1 cellular context compared by ENCODE assay signal in genomic region chr1:91500756-91501526, GRCh38.
TF ChIP-seq lines count a peak whose summit lies in the region.

TSS of gene CDC7 (plus strand) at chr1:91500851. CDS start at chr1:91501717, 866 bp downstream.

TF ChIP-seq in HepG2, 621 proteins besides CTCF, POLR2A, EP300 and RAD21 (continued from another document and continues in another):
- TF ChIP-seq, protein P1, sequence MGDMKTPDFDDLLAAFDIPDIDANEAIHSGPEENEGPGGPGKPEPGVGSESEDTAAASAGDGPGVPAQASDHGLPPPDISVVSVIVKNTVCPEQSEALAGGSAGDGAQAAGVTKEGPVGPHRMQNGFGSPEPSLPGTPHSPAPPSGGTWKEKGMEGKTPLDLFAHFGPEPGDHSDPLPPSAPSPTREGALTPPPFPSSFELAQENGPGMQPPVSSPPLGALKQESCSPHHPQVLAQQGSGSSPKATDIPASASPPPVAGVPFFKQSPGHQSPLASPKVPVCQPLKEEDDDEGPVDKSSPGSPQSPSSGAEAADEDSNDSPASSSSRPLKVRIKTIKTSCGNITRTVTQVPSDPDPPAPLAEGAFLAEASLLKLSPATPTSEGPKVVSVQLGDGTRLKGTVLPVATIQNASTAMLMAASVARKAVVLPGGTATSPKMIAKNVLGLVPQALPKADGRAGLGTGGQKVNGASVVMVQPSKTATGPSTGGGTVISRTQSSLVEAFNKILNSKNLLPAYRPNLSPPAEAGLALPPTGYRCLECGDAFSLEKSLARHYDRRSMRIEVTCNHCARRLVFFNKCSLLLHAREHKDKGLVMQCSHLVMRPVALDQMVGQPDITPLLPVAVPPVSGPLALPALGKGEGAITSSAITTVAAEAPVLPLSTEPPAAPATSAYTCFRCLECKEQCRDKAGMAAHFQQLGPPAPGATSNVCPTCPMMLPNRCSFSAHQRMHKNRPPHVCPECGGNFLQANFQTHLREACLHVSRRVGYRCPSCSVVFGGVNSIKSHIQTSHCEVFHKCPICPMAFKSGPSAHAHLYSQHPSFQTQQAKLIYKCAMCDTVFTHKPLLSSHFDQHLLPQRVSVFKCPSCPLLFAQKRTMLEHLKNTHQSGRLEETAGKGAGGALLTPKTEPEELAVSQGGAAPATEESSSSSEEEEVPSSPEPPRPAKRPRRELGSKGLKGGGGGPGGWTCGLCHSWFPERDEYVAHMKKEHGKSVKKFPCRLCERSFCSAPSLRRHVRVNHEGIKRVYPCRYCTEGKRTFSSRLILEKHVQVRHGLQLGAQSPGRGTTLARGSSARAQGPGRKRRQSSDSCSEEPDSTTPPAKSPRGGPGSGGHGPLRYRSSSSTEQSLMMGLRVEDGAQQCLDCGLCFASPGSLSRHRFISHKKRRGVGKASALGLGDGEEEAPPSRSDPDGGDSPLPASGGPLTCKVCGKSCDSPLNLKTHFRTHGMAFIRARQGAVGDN (CRISPR knock-in tag; IDR thresholded peaks at IDR 0.05) = peak; percentile 95
- TF ChIP-seq SPEN (CRISPR knock-in tag; IDR thresholded peaks at IDR 0.05; ENCODE audit: low read depth) = peak; percentile 59; the same call in 1 of the 2 replicates
- TF ChIP-seq, protein P2, sequence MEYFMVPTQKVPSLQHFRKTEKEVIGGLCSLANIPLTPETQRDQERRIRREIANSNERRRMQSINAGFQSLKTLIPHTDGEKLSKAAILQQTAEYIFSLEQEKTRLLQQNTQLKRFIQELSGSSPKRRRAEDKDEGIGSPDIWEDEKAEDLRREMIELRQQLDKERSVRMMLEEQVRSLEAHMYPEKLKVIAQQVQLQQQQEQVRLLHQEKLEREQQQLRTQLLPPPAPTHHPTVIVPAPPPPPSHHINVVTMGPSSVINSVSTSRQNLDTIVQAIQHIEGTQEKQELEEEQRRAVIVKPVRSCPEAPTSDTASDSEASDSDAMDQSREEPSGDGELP (IDR thresholded peaks at IDR 0.05; ENCODE audit: borderline replicate concordance, low read depth) = peak; percentile 8; the same call in 1 of the 2 replicates
- peak; percentile 56 for TF ChIP-seq NKX3-1 (CRISPR knock-in tag; IDR thresholded peaks at IDR 0.05)
- TF ChIP-seq CENPX (CRISPR knock-in tag; IDR thresholded peaks at IDR 0.05) = no peak
- peak; percentile 19; the same call in 1 of the 3 replicates for TF ChIP-seq MXI1 (IDR thresholded peaks at IDR 0.05; ENCODE audit: borderline replicate concordance, low read depth, low read length)
- TF ChIP-seq NCOR1 (IDR thresholded peaks at IDR 0.05; ENCODE audit: borderline replicate concordance, low read length) = peak; percentile 54; the same call in 1 of the 2 replicates
- peak; percentile 24; the same call in 1 of the 2 replicates for TF ChIP-seq ZNF501 (CRISPR knock-in tag; IDR thresholded peaks at IDR 0.05)
- no peak for TF ChIP-seq MAF1 (CRISPR knock-in tag; IDR thresholded peaks at IDR 0.05; ENCODE audit: borderline replicate concordance)
- TF ChIP-seq HDAC6 (IDR thresholded peaks at IDR 0.05; ENCODE audit: low read depth, low read length) = no peak
- no peak for TF ChIP-seq RBAK (CRISPR knock-in tag; IDR thresholded peaks at IDR 0.05)
- TF ChIP-seq ZNF678 (CRISPR knock-in tag; IDR thresholded peaks at IDR 0.05) = no peak
- TF ChIP-seq RBFOX2 (IDR thresholded peaks at IDR 0.05; ENCODE audit: low read depth, low read length) = peak; percentile 50; the same call in 1 of the 2 replicates
- no peak for TF ChIP-seq KDM4B (CRISPR knock-in tag; IDR thresholded peaks at IDR 0.05)
- no peak for TF ChIP-seq MED13 (CRISPR knock-in tag; IDR thresholded peaks at IDR 0.05)
- peak; percentile 42; the same call in 1 of the 2 replicates for TF ChIP-seq ZBTB34 (CRISPR knock-in tag; IDR thresholded peaks at IDR 0.05)
- TF ChIP-seq, protein P3, sequence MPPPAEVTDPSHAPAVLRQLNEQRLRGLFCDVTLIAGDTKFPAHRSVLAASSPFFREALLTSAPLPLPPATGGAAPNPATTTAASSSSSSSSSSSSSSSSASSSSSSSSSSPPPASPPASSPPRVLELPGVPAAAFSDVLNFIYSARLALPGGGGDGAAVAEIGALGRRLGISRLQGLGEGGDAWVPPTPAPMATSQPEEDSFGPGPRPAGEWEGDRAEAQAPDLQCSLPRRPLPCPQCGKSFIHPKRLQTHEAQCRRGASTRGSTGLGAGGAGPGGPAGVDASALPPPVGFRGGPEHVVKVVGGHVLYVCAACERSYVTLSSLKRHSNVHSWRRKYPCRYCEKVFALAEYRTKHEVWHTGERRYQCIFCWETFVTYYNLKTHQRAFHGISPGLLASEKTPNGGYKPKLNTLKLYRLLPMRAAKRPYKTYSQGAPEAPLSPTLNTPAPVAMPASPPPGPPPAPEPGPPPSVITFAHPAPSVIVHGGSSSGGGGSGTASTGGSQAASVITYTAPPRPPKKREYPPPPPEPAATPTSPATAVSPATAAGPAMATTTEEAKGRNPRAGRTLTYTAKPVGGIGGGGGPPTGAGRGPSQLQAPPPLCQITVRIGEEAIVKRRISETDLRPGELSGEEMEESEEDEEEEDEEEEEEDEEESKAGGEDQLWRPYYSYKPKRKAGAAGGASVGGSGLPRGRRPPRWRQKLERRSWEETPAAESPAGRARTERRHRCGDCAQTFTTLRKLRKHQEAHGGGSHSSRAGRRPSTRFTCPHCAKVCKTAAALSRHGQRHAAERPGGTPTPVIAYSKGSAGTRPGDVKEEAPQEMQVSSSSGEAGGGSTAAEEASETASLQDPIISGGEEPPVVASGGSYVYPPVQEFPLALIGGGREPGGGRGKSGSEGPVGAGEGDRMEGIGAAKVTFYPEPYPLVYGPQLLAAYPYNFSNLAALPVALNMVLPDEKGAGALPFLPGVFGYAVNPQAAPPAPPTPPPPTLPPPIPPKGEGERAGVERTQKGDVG (CRISPR knock-in tag; IDR thresholded peaks at IDR 0.05; ENCODE audit: borderline replicate concordance) = no peak
- TF ChIP-seq KMT2A (CRISPR knock-in tag; IDR thresholded peaks at IDR 0.05) = peak; percentile 36; the same call in 1 of the 2 replicates
- no peak for TF ChIP-seq DMTF1 (CRISPR knock-in tag; IDR thresholded peaks at IDR 0.05)
- TF ChIP-seq CREM (IDR thresholded peaks at IDR 0.05) = no peak; the same call in 1 of the 2 replicates
- no peak for TF ChIP-seq CREM (CRISPR knock-in tag; IDR thresholded peaks at IDR 0.05)
- TF ChIP-seq, protein P4, sequence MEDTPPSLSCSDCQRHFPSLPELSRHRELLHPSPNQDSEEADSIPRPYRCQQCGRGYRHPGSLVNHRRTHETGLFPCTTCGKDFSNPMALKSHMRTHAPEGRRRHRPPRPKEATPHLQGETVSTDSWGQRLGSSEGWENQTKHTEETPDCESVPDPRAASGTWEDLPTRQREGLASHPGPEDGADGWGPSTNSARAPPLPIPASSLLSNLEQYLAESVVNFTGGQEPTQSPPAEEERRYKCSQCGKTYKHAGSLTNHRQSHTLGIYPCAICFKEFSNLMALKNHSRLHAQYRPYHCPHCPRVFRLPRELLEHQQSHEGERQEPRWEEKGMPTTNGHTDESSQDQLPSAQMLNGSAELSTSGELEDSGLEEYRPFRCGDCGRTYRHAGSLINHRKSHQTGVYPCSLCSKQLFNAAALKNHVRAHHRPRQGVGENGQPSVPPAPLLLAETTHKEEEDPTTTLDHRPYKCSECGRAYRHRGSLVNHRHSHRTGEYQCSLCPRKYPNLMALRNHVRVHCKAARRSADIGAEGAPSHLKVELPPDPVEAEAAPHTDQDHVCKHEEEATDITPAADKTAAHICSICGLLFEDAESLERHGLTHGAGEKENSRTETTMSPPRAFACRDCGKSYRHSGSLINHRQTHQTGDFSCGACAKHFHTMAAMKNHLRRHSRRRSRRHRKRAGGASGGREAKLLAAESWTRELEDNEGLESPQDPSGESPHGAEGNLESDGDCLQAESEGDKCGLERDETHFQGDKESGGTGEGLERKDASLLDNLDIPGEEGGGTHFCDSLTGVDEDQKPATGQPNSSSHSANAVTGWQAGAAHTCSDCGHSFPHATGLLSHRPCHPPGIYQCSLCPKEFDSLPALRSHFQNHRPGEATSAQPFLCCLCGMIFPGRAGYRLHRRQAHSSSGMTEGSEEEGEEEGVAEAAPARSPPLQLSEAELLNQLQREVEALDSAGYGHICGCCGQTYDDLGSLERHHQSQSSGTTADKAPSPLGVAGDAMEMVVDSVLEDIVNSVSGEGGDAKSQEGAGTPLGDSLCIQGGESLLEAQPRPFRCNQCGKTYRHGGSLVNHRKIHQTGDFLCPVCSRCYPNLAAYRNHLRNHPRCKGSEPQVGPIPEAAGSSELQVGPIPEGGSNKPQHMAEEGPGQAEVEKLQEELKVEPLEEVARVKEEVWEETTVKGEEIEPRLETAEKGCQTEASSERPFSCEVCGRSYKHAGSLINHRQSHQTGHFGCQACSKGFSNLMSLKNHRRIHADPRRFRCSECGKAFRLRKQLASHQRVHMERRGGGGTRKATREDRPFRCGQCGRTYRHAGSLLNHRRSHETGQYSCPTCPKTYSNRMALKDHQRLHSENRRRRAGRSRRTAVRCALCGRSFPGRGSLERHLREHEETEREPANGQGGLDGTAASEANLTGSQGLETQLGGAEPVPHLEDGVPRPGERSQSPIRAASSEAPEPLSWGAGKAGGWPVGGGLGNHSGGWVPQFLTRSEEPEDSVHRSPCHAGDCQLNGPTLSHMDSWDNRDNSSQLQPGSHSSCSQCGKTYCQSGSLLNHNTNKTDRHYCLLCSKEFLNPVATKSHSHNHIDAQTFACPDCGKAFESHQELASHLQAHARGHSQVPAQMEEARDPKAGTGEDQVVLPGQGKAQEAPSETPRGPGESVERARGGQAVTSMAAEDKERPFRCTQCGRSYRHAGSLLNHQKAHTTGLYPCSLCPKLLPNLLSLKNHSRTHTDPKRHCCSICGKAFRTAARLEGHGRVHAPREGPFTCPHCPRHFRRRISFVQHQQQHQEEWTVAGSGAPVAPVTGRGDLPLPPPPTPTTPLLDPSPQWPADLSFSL (CRISPR knock-in tag; IDR thresholded peaks at IDR 0.05) = no peak
- TF ChIP-seq ZNF792 (CRISPR knock-in tag; IDR thresholded peaks at IDR 0.05) = no peak
- TF ChIP-seq EHMT2 (IDR thresholded peaks at IDR 0.05; ENCODE audit: borderline replicate concordance, low read depth, low read length) = no peak
- peak; percentile 20; the same call in 1 of the 2 replicates for TF ChIP-seq MIER3 (CRISPR knock-in tag; IDR thresholded peaks at IDR 0.05; ENCODE audit: borderline replicate concordance)
- TF ChIP-seq MTA3 (CRISPR knock-in tag; IDR thresholded peaks at IDR 0.05) = no peak
- peak; percentile 60 for TF ChIP-seq MED8 (CRISPR knock-in tag; IDR thresholded peaks at IDR 0.05; ENCODE audit: insufficient replicate concordance)
- TF ChIP-seq, protein P5, sequence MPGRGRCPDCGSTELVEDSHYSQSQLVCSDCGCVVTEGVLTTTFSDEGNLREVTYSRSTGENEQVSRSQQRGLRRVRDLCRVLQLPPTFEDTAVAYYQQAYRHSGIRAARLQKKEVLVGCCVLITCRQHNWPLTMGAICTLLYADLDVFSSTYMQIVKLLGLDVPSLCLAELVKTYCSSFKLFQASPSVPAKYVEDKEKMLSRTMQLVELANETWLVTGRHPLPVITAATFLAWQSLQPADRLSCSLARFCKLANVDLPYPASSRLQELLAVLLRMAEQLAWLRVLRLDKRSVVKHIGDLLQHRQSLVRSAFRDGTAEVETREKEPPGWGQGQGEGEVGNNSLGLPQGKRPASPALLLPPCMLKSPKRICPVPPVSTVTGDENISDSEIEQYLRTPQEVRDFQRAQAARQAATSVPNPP (CRISPR knock-in tag; IDR thresholded peaks at IDR 0.05) = no peak
- TF ChIP-seq PLRG1 (conservative IDR thresholded peaks at IDR 0.05) = no peak
- TF ChIP-seq ZNF883 (CRISPR knock-in tag; IDR thresholded peaks at IDR 0.05; ENCODE audit: not compliant biosample characterization) = peak; percentile 79
- TF ChIP-seq ZNF790 (CRISPR knock-in tag; IDR thresholded peaks at IDR 0.05; ENCODE audit: borderline replicate concordance) = no peak
- peak in 1 of 2 experiments; percentile 16; a peak in 1 of 4 replicates for TF ChIP-seq KLF16 (CRISPR knock-in tag; IDR thresholded peaks at IDR 0.05)
- TF ChIP-seq ZNF136 (CRISPR knock-in tag; IDR thresholded peaks at IDR 0.05; ENCODE audit: low read depth) = 0 out of 2 replicates have a peak, but pooled peaks have one; percentile 28
- peak; percentile 63; the same call in 1 of the 2 replicates for TF ChIP-seq SRY (CRISPR knock-in tag; IDR thresholded peaks at IDR 0.05)
- TF ChIP-seq ZBTB38 (CRISPR knock-in tag; IDR thresholded peaks at IDR 0.05) = no peak
- TF ChIP-seq THAP11 (CRISPR knock-in tag; IDR thresholded peaks at IDR 0.05) = no peak
- no peak for TF ChIP-seq ZNF724P (CRISPR knock-in tag; IDR thresholded peaks at IDR 0.05; ENCODE audit: borderline replicate concordance)
- TF ChIP-seq ESRRA (CRISPR knock-in tag; IDR thresholded peaks at IDR 0.05; ENCODE audit: low read depth) = peak; percentile 11; the same call in 1 of the 2 replicates
- no peak; the same call in 1 of the 2 replicates for TF ChIP-seq HDAC2 (CRISPR knock-in tag; IDR thresholded peaks at IDR 0.05)
- TF ChIP-seq ZNF816 (CRISPR knock-in tag; IDR thresholded peaks at IDR 0.05; ENCODE audit: borderline replicate concordance) = no peak
- no peak for TF ChIP-seq SSRP1 (CRISPR knock-in tag; IDR thresholded peaks at IDR 0.05)
- TF ChIP-seq GLMP (CRISPR knock-in tag; IDR thresholded peaks at IDR 0.05; ENCODE audit: borderline replicate concordance) = no peak
